Comparison of ENCODE assay signal across 19 cellular contexts in the genomic region with DNA sequence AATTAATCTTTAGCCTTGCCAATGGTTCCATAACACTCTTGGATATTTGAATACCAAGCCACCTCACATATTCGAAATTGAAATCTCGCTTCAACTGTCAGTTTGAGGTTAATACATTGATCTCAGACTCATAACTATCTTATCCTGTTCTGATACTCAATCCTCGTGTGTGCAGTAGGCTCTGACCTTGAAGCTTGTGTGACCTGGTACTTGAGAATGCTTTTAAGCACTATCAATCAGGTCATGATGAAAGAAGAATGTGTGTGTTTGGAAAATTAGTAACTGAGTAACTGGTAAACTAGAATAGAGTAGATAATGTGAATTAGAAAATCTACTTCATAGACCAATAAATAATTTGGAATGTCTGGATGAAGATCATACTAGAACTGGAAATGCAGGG.
DNase-seq lines count a peak whose midpoint lies in the region; ATAC-seq, FAIRE-seq and TF ChIP-seq lines count a peak whose summit lies in the region.
"Had no signal": no experiment of that assay in that cellular context is flagged by ENCODE, and none has a peak within 500 bp of the region (broad histone marks: within the 10 kb centered on the region; RNA-seq: fewer than 3 reads in every experiment).

No MANE protein-coding gene starts in this region.

- no peaks in the 10 kb centered on the region for H3K36me3 ChIP-seq in body of pancreas (replicated peaks in 1 of 2; ENCODE audit: insufficient read depth in 1 of 2, low read depth in 2 of 2)
- H3K36me3 ChIP-seq: BE2C, BLaER1 had no signal

- H3K4me3 ChIP-seq in body of pancreas, result no peak overlapping the region
- H3K4me3 ChIP-seq: A549, BLaER1 had no signal

- intact Hi-C loops in body of pancreas (cut with DNase I), result no loop called here

- FAIRE-seq in D721Med (lab: Jason Lieb, UNC), result peak; percentile 29
- FAIRE-seq: A549, G401.6, GM12891, GM19239 had no signal

- no peaks in the 10 kb centered on the region for H3K4me1 ChIP-seq in body of pancreas
- H3K4me1 ChIP-seq: A549, BE2C, BLaER1 had no signal

- no peak overlapping the region for H3K27ac ChIP-seq in body of pancreas
- H3K27ac ChIP-seq: 22Rv1, A549, BLaER1 had no signal

- TF ChIP-seq POLR2A in body of pancreas (IDR thresholded peaks at IDR 0.05), result no peak

- ATAC-seq in GM19025 (IDR thresholded peaks at IDR 0.05; ENCODE audit: low read depth, unreplicated experiment) (peak; percentile 61), body of pancreas (peak; percentile 40)
- ATAC-seq: A549 had no signal

- H3K9me3 ChIP-seq in body of pancreas, result no peaks in the 10 kb centered on the region
- H3K9me3 ChIP-seq: A549, BE2C, BLaER1 had no signal

- TF ChIP-seq CTCF in D721Med (IDR thresholded peaks at IDR 0.05; ENCODE audit: insufficient read depth, missing control alignments), result no peak
- no peak for TF ChIP-seq CTCF in body of pancreas (IDR thresholded peaks at IDR 0.05)

- DNase-seq in D721Med (ENCODE audit: insufficient read length, low spot score) (no peak), body of pancreas (no peak), AG08396 (ENCODE audit: low spot score) (no peak), NCI-H146 treated with DMSO at 0.1 percent for 48 hours (lab: John Stamatoyannopoulos, UW; ENCODE audit: unreplicated experiment) (no peak)
- DNase-seq: BE2C; C1 segment of cervical spinal cord; CD4-positive, alpha-beta memory T cell; CD4-positive, CD25-positive, alpha-beta regulatory T cell; CD8-positive, alpha-beta memory T cell; COR-L47; DMS79 treated with DMSO at 0.1 percent for 48 hours; GF-D8 had no signal

- no peaks in the 10 kb centered on the region for H3K27me3 ChIP-seq in body of pancreas
- H3K27me3 ChIP-seq: BE2C, BLaER1 had no signal

- 19 to 26% methylated on average over 3 of the region's 3 CpGs for WGBS in body of pancreas, 2 donors
